8 cellular contexts compared by ENCODE assay signal in the genomic region with DNA sequence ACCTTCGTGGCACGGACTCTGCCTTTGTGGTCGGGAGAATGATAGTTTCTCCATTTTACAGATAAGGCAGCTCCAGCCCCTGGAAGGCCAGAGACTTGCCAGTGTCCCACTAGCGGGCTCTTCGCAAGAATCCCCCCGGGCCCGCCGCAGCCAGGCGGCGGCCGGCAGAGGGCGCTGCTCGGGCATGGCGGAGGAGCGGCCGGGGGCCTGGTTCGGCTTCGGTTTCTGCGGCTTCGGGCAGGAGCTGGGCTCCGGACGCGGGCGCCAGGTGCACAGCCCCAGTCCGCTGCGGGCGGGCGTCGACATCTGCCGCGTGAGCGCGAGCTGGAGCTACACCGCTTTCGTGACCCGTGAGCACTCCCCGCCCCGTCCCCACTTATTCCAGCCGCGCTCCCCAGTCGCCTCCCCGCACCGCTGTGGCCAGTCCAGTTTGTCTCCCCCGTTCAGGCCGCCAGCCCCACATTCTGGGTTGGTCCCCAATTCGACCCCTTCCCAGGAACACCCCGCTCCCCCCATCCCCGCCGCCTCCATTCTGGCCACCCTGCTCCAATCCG. TPM values are rescaled to one million over a fixed set of nuclear protein-coding genes. Genes with fewer than 3 reads are reported as not detected.
DNase-seq lines count a peak whose midpoint lies in the region; FAIRE-seq and TF ChIP-seq lines count a peak whose summit lies in the region.

No MANE protein-coding gene starts in this region.

- H3K27ac ChIP-seq in HL-60 (replicated peaks) (peak overlapping the region; percentile 99), neural progenitor cell (no peak overlapping the region), stomach smooth muscle (ENCODE audit: low read length) (peak overlapping the region; percentile 37)

- H3K79me2 ChIP-seq in neural progenitor cell (ENCODE audit: low read depth): no peaks in the 10 kb centered on the region

- TF ChIP-seq CTCF in HL-60 (IDR thresholded peaks at IDR 0.05; ENCODE audit: insufficient read depth, low read length): peak; percentile 87
- peak; percentile 95 for TF ChIP-seq CTCF in neural progenitor cell (IDR thresholded peaks at IDR 0.05)

- H3F3A ChIP-seq in neural progenitor cell (ENCODE audit: low read depth): peaks cover 31% of the 10 kb centered on the region

- H3K4me1 ChIP-seq in neural progenitor cell (peaks cover 12% of the 10 kb centered on the region), stomach smooth muscle (ENCODE audit: control insufficient read depth, insufficient read depth, low read length) (peaks cover 52% of the 10 kb centered on the region)

- peak overlapping the region; percentile 85 for H3K4me3 Mint-ChIP-seq in neural progenitor cell

- H3K9ac ChIP-seq in neural progenitor cell (no peak overlapping the region), stomach smooth muscle (ENCODE audit: low read length in 2 of 2) (peak overlapping the region; percentile 62 to 75)

- H2AFZ ChIP-seq in neural progenitor cell (replicated peaks): no peak overlapping the region

- H3K9me3 Mint-ChIP-seq in neural progenitor cell: no peaks in the 10 kb centered on the region

- peak overlapping the region; percentile 78 for H3K4me2 ChIP-seq in neural progenitor cell

- H3K27me3 ChIP-seq in HL-60 (ENCODE audit: insufficient read depth, poor library complexity, severe bottlenecking): no peaks in the 10 kb centered on the region
- peaks cover 14% of the 10 kb centered on the region for H3K27me3 ChIP-seq in neural progenitor cell
- no peaks in the 10 kb centered on the region for H3K27me3 ChIP-seq in stomach smooth muscle (ENCODE audit: control insufficient read depth in 1 of 2, insufficient read depth in 2 of 2, low read length in 2 of 2)

- no peak overlapping the region for H3K27ac Mint-ChIP-seq in neural progenitor cell

- H3K4me3 ChIP-seq in HL-60 (replicated peaks; ENCODE audit: insufficient read depth, low read length) (peak overlapping the region; percentile 62), neural progenitor cell (peak overlapping the region; percentile 56), stomach smooth muscle (ENCODE audit: low read length in 2 of 2) (peak overlapping the region; percentile 64 to 80)

- peaks cover 16% of the 10 kb centered on the region for H3K4me1 Mint-ChIP-seq in neural progenitor cell

- peaks cover 8% of the 10 kb centered on the region for H4K20me1 ChIP-seq in neural progenitor cell (ENCODE audit: low read depth)

- FAIRE-seq in RCC 7860 (lab: Jason Lieb, UNC): no peak

- peaks cover 11% of the 10 kb centered on the region for H3K27me3 Mint-ChIP-seq in neural progenitor cell (ENCODE audit: insufficient read depth, low read depth)

- H3K36me3 Mint-ChIP-seq in neural progenitor cell: peaks cover 9% of the 10 kb centered on the region

- H3K9me3 ChIP-seq in neural progenitor cell (ENCODE audit: low read depth): no peaks in the 10 kb centered on the region
- no peaks in the 10 kb centered on the region for H3K9me3 ChIP-seq in stomach smooth muscle (ENCODE audit: control insufficient read depth in 2 of 2, low read length in 2 of 2)

- DNase-seq in C1 segment of cervical spinal cord (lab: John Stamatoyannopoulos, UW) (peak; percentile 5 to 82 (median 44)), HL-60 (ENCODE audit: low read depth in 1 of 2, low spot score in 1 of 2) (peak; percentile 46 to 47), RCC 7860 (ENCODE audit: low spot score) (peak; percentile 35), foreskin melanocyte (peak; percentile 57), neural progenitor cell (ENCODE audit: low spot score) (peak; percentile 92), SKM-1 (lab: John Stamatoyannopoulos, UW; ENCODE audit: unreplicated experiment) (no peak)
- DNase-seq in activated naive CD4-positive, alpha-beta T cell treated with Interleukin-2 at 50 U/mL for 16 hours: peak; percentile 65

- H3K36me3 ChIP-seq in neural progenitor cell (no peaks in the 10 kb centered on the region), stomach smooth muscle (ENCODE audit: control insufficient read depth in 2 of 2, insufficient read depth in 2 of 2, low read length in 2 of 2) (peaks cover 20 to 26% of the 10 kb centered on the region in 2 donors)

RNA-seq across cellular contexts. Expression of gene RCCD1, which starts 1.9 kb away (rescaled TPM):
- total RNA-seq in neural progenitor cell (ENCODE audit: low replicate concordance): 19.7 and 27.6 TPM in 2 replicates

RNA-seq across cellular contexts. Expression of gene UNC45A, which starts 21.5 kb away (rescaled TPM):
- total RNA-seq in neural progenitor cell (ENCODE audit: low replicate concordance): 47.7 and 99.5 TPM in 2 replicates

RNA-seq across cellular contexts. Expression of gene HDDC3, which starts 24.3 kb away (rescaled TPM):
- 20.4 and 21.8 TPM in 2 replicates for total RNA-seq in neural progenitor cell (ENCODE audit: low replicate concordance)

RNA-seq across cellular contexts. Expression of gene PRC1, which starts 37.7 kb away (rescaled TPM):
- 257 and 284 TPM in 2 replicates for total RNA-seq in neural progenitor cell (ENCODE audit: low replicate concordance)

RNA-seq across cellular contexts. Expression of gene MAN2A2, which starts 53.5 kb away (rescaled TPM):
- total RNA-seq in neural progenitor cell (ENCODE audit: low replicate concordance): 7.0 and 15.3 TPM in 2 replicates
